In genomic region chr1:158799689-158800088, GRCh38 we compare ENCODE assay signal across 20 cellular contexts. TPM values are rescaled to one million over a fixed set of nuclear protein-coding genes. Genes with fewer than 3 reads are reported as not detected.
"Had no signal": no experiment of that assay in that cellular context is flagged by ENCODE, and none has a peak within 500 bp of the region (broad histone marks: within the 10 kb centered on the region; RNA-seq: fewer than 3 reads in every experiment).

No MANE protein-coding gene starts in this region.

- H3K4me3 Mint-ChIP-seq: activated naive CD8-positive, alpha-beta T cell; memory B cell; naive thymus-derived CD8-positive, alpha-beta T cell; stimulated activated naive CD8-positive, alpha-beta T cell treated with anti-CD3 and anti-CD28 coated beads, Interleukin-15, Interleukin-2, amounts not matched to agents 100 ng/mL and 50 ng/mL, for 24 hours had no signal

- H3K36me3 ChIP-seq: left ventricle myocardium inferior, suprapubic skin had no signal

- H3K27ac ChIP-seq: foreskin keratinocyte, left ventricle myocardium inferior, parathyroid adenoma, suprapubic skin had no signal

- H2AFZ ChIP-seq: parathyroid adenoma had no signal

- H3K9ac ChIP-seq: parathyroid adenoma had no signal

- H3K9me3 Mint-ChIP-seq: memory B cell; naive thymus-derived CD8-positive, alpha-beta T cell; stimulated activated naive CD8-positive, alpha-beta T cell treated with anti-CD3 and anti-CD28 coated beads, Interleukin-15, Interleukin-2, amounts not matched to agents 100 ng/mL and 50 ng/mL, for 24 hours had no signal

- DNase-seq: activated effector memory CD4-positive, alpha-beta T cell treated with anti-CD3 and anti-CD28 coated beads, Interleukin-2, amount 50 U/mL, for 16 hours; activated T-cell treated with anti-CD3 and anti-CD28 coated beads for 4 hours; aorta; cerebellar nuclear complex; effector memory CD4-positive, alpha-beta T cell; foreskin keratinocyte; glutamatergic neuron; hypothalamus; left ventricle myocardium inferior; naive thymus-derived CD8-positive, alpha-beta T cell; trophoblast cell had no signal

- H3K36me3 Mint-ChIP-seq: activated naive CD8-positive, alpha-beta T cell; memory B cell; naive thymus-derived CD8-positive, alpha-beta T cell had no signal

- ATAC-seq: foreskin keratinocyte; naive thymus-derived CD8-positive, alpha-beta T cell had no signal

- H3K4me1 Mint-ChIP-seq: naive thymus-derived CD8-positive, alpha-beta T cell had no signal

- H3K27ac Mint-ChIP-seq: activated naive CD8-positive, alpha-beta T cell; memory B cell; naive thymus-derived CD8-positive, alpha-beta T cell; stimulated activated naive CD8-positive, alpha-beta T cell treated with anti-CD3 and anti-CD28 coated beads, Interleukin-15, Interleukin-2, amounts not matched to agents 100 ng/mL and 50 ng/mL, for 24 hours had no signal

- H3K9me3 ChIP-seq: left ventricle myocardium inferior, suprapubic skin had no signal

- H3K4me1 ChIP-seq: foreskin keratinocyte, left ventricle myocardium inferior, parathyroid adenoma, suprapubic skin had no signal

- H3K4me3 ChIP-seq: left ventricle myocardium inferior, suprapubic skin had no signal

- H3K27me3 ChIP-seq: suprapubic skin had no signal

- H3K79me2 ChIP-seq: parathyroid adenoma had no signal

RNA-seq across cellular contexts. Expression of gene OR6N2, which starts 18.7 kb away (rescaled TPM):
- total RNA-seq: aorta; foreskin keratinocyte; kidney epithelial cell; left ventricle myocardium inferior; mucosa of gallbladder; naive thymus-derived CD8-positive, alpha-beta T cell; renal cortical epithelial cell; suprapubic skin; T-helper 1 cell treated with Interleukin-12 subunit alpha and Interleukin-12 subunit beta and Interleukin-4 antibody, amounts not matched to agents 30 ng/mL and 1 ng/mL, for 36 hours had no signal
- polyA plus RNA-seq: aorta; foreskin keratinocyte; naive thymus-derived CD8-positive, alpha-beta T cell had no signal

RNA-seq across cellular contexts. Expression of gene OR6N1, which starts 27.7 kb away (rescaled TPM):
- total RNA-seq: aorta; foreskin keratinocyte; kidney epithelial cell; left ventricle myocardium inferior; mucosa of gallbladder; naive thymus-derived CD8-positive, alpha-beta T cell; renal cortical epithelial cell; suprapubic skin; T-helper 1 cell treated with Interleukin-12 subunit alpha and Interleukin-12 subunit beta and Interleukin-4 antibody, amounts not matched to agents 30 ng/mL and 1 ng/mL, for 36 hours had no signal
- polyA plus RNA-seq: aorta; foreskin keratinocyte; naive thymus-derived CD8-positive, alpha-beta T cell had no signal

RNA-seq across cellular contexts. Expression of gene MNDA, which starts 31.5 kb away (rescaled TPM):
- total RNA-seq: foreskin keratinocyte; kidney epithelial cell; renal cortical epithelial cell; T-helper 1 cell treated with Interleukin-12 subunit alpha and Interleukin-12 subunit beta and Interleukin-4 antibody, amounts not matched to agents 30 ng/mL and 1 ng/mL, for 36 hours had no signal
- polyA plus RNA-seq: foreskin keratinocyte had no signal

RNA-seq across cellular contexts. Expression of gene OR6K6, which starts 45.2 kb away (rescaled TPM):
- total RNA-seq: aorta; foreskin keratinocyte; kidney epithelial cell; left ventricle myocardium inferior; mucosa of gallbladder; naive thymus-derived CD8-positive, alpha-beta T cell; renal cortical epithelial cell; suprapubic skin; T-helper 1 cell treated with Interleukin-12 subunit alpha and Interleukin-12 subunit beta and Interleukin-4 antibody, amounts not matched to agents 30 ng/mL and 1 ng/mL, for 36 hours had no signal
- polyA plus RNA-seq: foreskin keratinocyte; naive thymus-derived CD8-positive, alpha-beta T cell had no signal
